ENCODE assay signal across 8 cellular contexts in genomic region chr16:67537270-67537635, GRCh38. TPM values are rescaled to one million over a fixed set of nuclear protein-coding genes. Genes with fewer than 3 reads are reported as not detected.
DNase-seq lines count a peak whose midpoint lies in the region; TF ChIP-seq lines count a peak whose summit lies in the region.

No MANE protein-coding gene starts in this region.

- H3K27ac Mint-ChIP-seq in brain, result peak overlapping the region in 4 of 5 experiments; percentile 34 to 85 (median 74)

- H3K36me3 ChIP-seq in SU-DHL-6 (ENCODE audit: low read length), result no peaks in the 10 kb centered on the region

- H3K9ac ChIP-seq in SU-DHL-6 (ENCODE audit: low read length), result peak overlapping the region; percentile 60

- no peaks in the 10 kb centered on the region for H3K9me3 ChIP-seq in SU-DHL-6 (ENCODE audit: insufficient read depth, low read length)

- H3K4me3 ChIP-seq in SU-DHL-6 (ENCODE audit: insufficient read depth, low read length, poor library complexity, severe bottlenecking) (peak overlapping the region; percentile 61), skin epidermis (peak overlapping the region; percentile 50 to 74 (median 67))

- H3K27me3 ChIP-seq in SU-DHL-6 (ENCODE audit: low read length), result no peaks in the 10 kb centered on the region

- H3K4me3 Mint-ChIP-seq in brain, result peak overlapping the region; percentile 78 to 89 (median 84)

- peaks cover 51% of the 10 kb centered on the region for H3K4me1 Mint-ChIP-seq in brain

- TF ChIP-seq CTCF in SU-DHL-6 (IDR thresholded peaks at IDR 0.05; ENCODE audit: insufficient read depth, low read length, poor library complexity, severe bottlenecking) (no peak), brain (conservative IDR thresholded peaks at IDR 0.05) (no peak)

- peaks cover 14% of the 10 kb centered on the region for H3K36me3 Mint-ChIP-seq in brain

- H3K27me3 Mint-ChIP-seq in brain, result peaks cover 13% of the 10 kb centered on the region

- H3F3A ChIP-seq in SU-DHL-6 (ENCODE audit: insufficient read depth), result peaks cover 5% of the 10 kb centered on the region; the same call in 1 of the 2 replicates

- H3K9me2 ChIP-seq in SU-DHL-6 (replicated peaks; ENCODE audit: insufficient read depth, low read length), result no peaks in the 10 kb centered on the region

- H3K4me2 ChIP-seq in SU-DHL-6 (ENCODE audit: low read depth, low read length, poor library complexity, severe bottlenecking), result peak overlapping the region; percentile 79

- peaks cover 0 to 2% (median 0%) of the 10 kb centered on the region in 5 experiments for H3K9me3 Mint-ChIP-seq in brain

- H3K27ac ChIP-seq in SU-DHL-6 (ENCODE audit: low read depth, low read length) (no peak overlapping the region), skin epidermis (peak overlapping the region; percentile 48 to 91 (median 86))

- peak overlapping the region; percentile 77 for H2AFZ ChIP-seq in SU-DHL-6 (ENCODE audit: low read depth, low read length, severe bottlenecking)

- H3K79me2 ChIP-seq in SU-DHL-6 (ENCODE audit: insufficient read depth, low read length), result no peaks in the 10 kb centered on the region

- DNase-seq in NCI-H2227 (lab: John Stamatoyannopoulos, UW; ENCODE audit: unreplicated experiment), result peak; percentile 22
- DNase-seq in NCI-H2227 treated with DMSO at 0.1 percent for 48 hours (lab: John Stamatoyannopoulos, UW), result no peak
- peak; percentile 85 for DNase-seq in iPS-NIHi11 (ENCODE audit: low spot score)
- no peak for DNase-seq in inferior parietal cortex (ENCODE audit: extremely low spot score)
- no peak for DNase-seq in foreskin melanocyte

- H4K20me1 ChIP-seq in SU-DHL-6 (ENCODE audit: low read depth, low read length), result no peaks in the 10 kb centered on the region

RNA-seq across cellular contexts. Expression of gene RIPOR1, which starts 8.6 kb away (rescaled TPM):
- polyA plus RNA-seq in brain (ENCODE audit: insufficient read depth, low read depth, low replicate concordance), result 64.2 TPM

RNA-seq across cellular contexts. Expression of gene CTCF, which starts 25.1 kb away (rescaled TPM):
- 58.2 TPM for polyA plus RNA-seq in brain (ENCODE audit: insufficient read depth, low read depth, low replicate concordance)

RNA-seq across cellular contexts. Expression of gene AGRP, which starts 53.9 kb away (rescaled TPM):
- 0.49 TPM for polyA plus RNA-seq in brain (ENCODE audit: insufficient read depth, low read depth, low replicate concordance)

RNA-seq across cellular contexts. Expression of gene ATP6V0D1, which starts 56.3 kb away (rescaled TPM):
- 208 TPM for polyA plus RNA-seq in brain (ENCODE audit: insufficient read depth, low read depth, low replicate concordance)

Comparison
In these comparisons a context has a peak if more than half of its experiments do, and no peak if none do; other contexts are left out.
1. DNase-seq: peak in NCI-H2227 (single experiment) and iPS-NIHi11 (single experiment); none in NCI-H2227 treated with DMSO at 0.1 percent for 48 hours (single experiment), inferior parietal cortex (single experiment) and foreskin melanocyte (single experiment).